ENCODE assay signal across 8 cellular contexts in the genomic region with DNA sequence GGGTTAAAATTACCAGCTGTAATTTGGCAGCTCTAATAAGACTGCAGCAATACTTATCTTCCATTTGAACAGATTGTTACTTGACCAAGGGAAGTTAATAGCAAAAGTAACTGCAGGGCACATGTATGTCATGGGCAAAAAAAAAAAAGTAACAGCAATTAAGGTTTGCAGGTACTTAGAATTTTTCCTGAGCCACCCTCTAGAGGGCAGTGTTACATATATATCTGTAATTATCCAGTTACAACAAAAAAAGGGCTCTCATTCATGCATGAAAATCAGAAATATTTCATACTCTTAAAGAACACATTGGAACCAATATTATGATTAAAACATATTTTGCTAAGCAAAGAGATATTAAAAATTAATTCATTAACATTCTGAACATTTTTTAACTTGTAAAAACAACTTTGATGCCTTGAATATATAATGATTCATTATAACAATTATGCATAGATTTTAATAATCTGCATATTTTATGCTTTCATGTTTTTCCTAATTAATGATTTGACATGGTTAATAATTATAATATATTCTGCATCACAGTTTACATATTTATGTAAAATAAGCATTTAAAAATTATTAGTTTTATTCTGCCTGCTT. TPM values are rescaled to one million over a fixed set of nuclear protein-coding genes. Genes with fewer than 3 reads are reported as not detected.
A peak's percentile ranks its signal among the peaks of the same experiment; 100 is the strongest.
DNase-seq lines count a peak whose midpoint lies in the region; ATAC-seq and TF ChIP-seq lines count a peak whose summit lies in the region.

No MANE protein-coding gene starts in this region.

- H3K79me2 ChIP-seq in parathyroid adenoma, result no peaks in the 10 kb centered on the region

- peaks cover 0 to 21% (median 15%) of the 10 kb centered on the region in 4 donors for H3K36me3 ChIP-seq in esophagus muscularis mucosa
- H3K36me3 ChIP-seq in parathyroid adenoma (ENCODE audit: control insufficient read depth, insufficient read depth, low read length), result no peaks in the 10 kb centered on the region

- TF ChIP-seq POLR2A in esophagus muscularis mucosa (IDR thresholded peaks at IDR 0.05; ENCODE audit: low read depth), result no peak

- no peak for TF ChIP-seq EP300 in esophagus muscularis mucosa (IDR thresholded peaks at IDR 0.05)

- H3K9ac ChIP-seq in parathyroid adenoma, result no peak overlapping the region

- no peaks in the 10 kb centered on the region for H3K4me1 ChIP-seq in esophagus muscularis mucosa
- no peaks in the 10 kb centered on the region for H3K4me1 ChIP-seq in parathyroid adenoma

- in situ Hi-C loops in SK-MEL-5 (cut with HindIII; ENCODE audit: low pct_unique_long_range_greater_than_20kb, low sequenced_read_pairs), result no loop called here

- CTCF ChIA-PET in GM10248 (lab: Yijun Ruan, JAX), result interaction anchor here (0.7 to 1.0 kb wide), 3 partner anchors 16 to 107 kb away, joined by 3 to 4 read pairs (median 4); no protein-coding TSS in a partner anchor

- no peak overlapping the region for H2AFZ ChIP-seq in parathyroid adenoma

- ATAC-seq in HG02884 (IDR thresholded peaks at IDR 0.05; ENCODE audit: unreplicated experiment) (no peak), GM21390 (IDR thresholded peaks at IDR 0.05; ENCODE audit: unreplicated experiment) (no peak)

- H3K27ac ChIP-seq in esophagus muscularis mucosa (replicated peaks in 1 of 4) (no peak overlapping the region), parathyroid adenoma (no peak overlapping the region)

- H3K27me3 ChIP-seq in esophagus muscularis mucosa, result no peaks in the 10 kb centered on the region
- H3K27me3 ChIP-seq in parathyroid adenoma (ENCODE audit: control insufficient read depth, insufficient read depth, low read length), result no peaks in the 10 kb centered on the region

- no peak overlapping the region for H3K4me3 ChIP-seq in esophagus muscularis mucosa
- no peak overlapping the region for H3K4me3 ChIP-seq in parathyroid adenoma (ENCODE audit: low read depth, low read length)

- POLR2A ChIA-PET in GM10248 (lab: Yijun Ruan, JAX), result no interaction called here

- H3K9me3 ChIP-seq in esophagus muscularis mucosa (no peaks in the 10 kb centered on the region), parathyroid adenoma (ENCODE audit: control insufficient read depth, low read length) (no peaks in the 10 kb centered on the region)

- H3K4me2 ChIP-seq in parathyroid adenoma (ENCODE audit: low read length), result no peak overlapping the region

- DNase-seq in AG20443 (ENCODE audit: low spot score), result peak; percentile 34
- DNase-seq in GM10248 (ENCODE audit: extremely low spot score), result peak; percentile 49
- peak; percentile 2 for DNase-seq in NCI-H1048 (lab: John Stamatoyannopoulos, UW)
- peak; percentile 58 for DNase-seq in SK-MEL-5 (ENCODE audit: low read depth, low spot score)
- DNase-seq in esophagus muscularis mucosa (ENCODE audit: extremely low spot score), result no peak

- TF ChIP-seq CTCF in GM10248 (IDR thresholded peaks at IDR 0.05; ENCODE audit: control extremely low read depth, extremely low read depth, low read depth, missing control alignments) (peak; percentile 14), esophagus muscularis mucosa (IDR thresholded peaks at IDR 0.05) (peak; percentile 28 to 54 (median 42)), parathyroid adenoma (IDR thresholded peaks at IDR 0.05) (peak; percentile 38)

- intact Hi-C loops in esophagus muscularis mucosa (cut with DNase I), result no loop called here

RNA-seq across cellular contexts. Expression of gene XIAP, which starts 25.1 kb away (rescaled TPM):
- total RNA-seq in SK-MEL-5 (2014; rRNA removed; shearing (Covaris generic)), result 38.3 and 40.3 TPM in 2 replicates
- polyA plus RNA-seq in SK-MEL-5 (2015; cell fraction: cytosol; rRNA removed), result 26.6 and 32.9 TPM in 2 replicates
- 8.1 and 12.7 TPM in 2 replicates for polyA plus RNA-seq in SK-MEL-5 (2015; cell fraction: nucleus; rRNA removed)
- total RNA-seq in esophagus muscularis mucosa, result 10 to 100 TPM; 21.0 to 39.3 (median 32.9) TPM
